In genomic region chr2:172120118-172120517, GRCh38 we compare ENCODE assay signal across 1 cellular context.
TF ChIP-seq lines count a peak whose summit lies in the region.

No MANE protein-coding gene starts in this region.

TF ChIP-seq in IMR-90, 13 proteins besides CTCF, POLR2A, EP300 and RAD21:
- TF ChIP-seq ELK1 (IDR thresholded peaks at IDR 0.05; ENCODE audit: borderline replicate concordance, low read depth, low read length) (no peak), MAFK (IDR thresholded peaks at IDR 0.05; ENCODE audit: low read depth, low read length) (no peak), CEBPB (IDR thresholded peaks at IDR 0.05; ENCODE audit: low read depth, low read length) (no peak), USF2 (IDR thresholded peaks at IDR 0.05; ENCODE audit: low read depth, low read length) (no peak), SMC3 (IDR thresholded peaks at IDR 0.05; ENCODE audit: low read depth, low read length) (no peak), MAZ (IDR thresholded peaks at IDR 0.05; ENCODE audit: borderline replicate concordance, low read depth, low read length) (no peak), CHD1 (IDR thresholded peaks at IDR 0.05; ENCODE audit: low read depth, low read length) (no peak), MXI1 (IDR thresholded peaks at IDR 0.05; ENCODE audit: borderline replicate concordance, low read depth, low read length) (no peak), BHLHE40 (IDR thresholded peaks at IDR 0.05; ENCODE audit: low read depth, low read length) (no peak), RFX5 (IDR thresholded peaks at IDR 0.05; ENCODE audit: low read depth, low read length) (no peak), RCOR1 (IDR thresholded peaks at IDR 0.05; ENCODE audit: insufficient replicate concordance, low read length) (no peak), FOS (IDR thresholded peaks at IDR 0.05; ENCODE audit: low read depth, low read length) (no peak), NFE2L2 (IDR thresholded peaks at IDR 0.05; ENCODE audit: low read depth, low read length) (no peak)
